12 cellular contexts compared by ENCODE assay signal in genomic region chr3:171876651-171877272, GRCh38. TPM values are rescaled to one million over a fixed set of nuclear protein-coding genes. Genes with fewer than 3 reads are reported as not detected.
A peak's percentile ranks its signal among the peaks of the same experiment; 100 is the strongest.
DNase-seq lines count a peak whose midpoint lies in the region; ATAC-seq, FAIRE-seq and TF ChIP-seq lines count a peak whose summit lies in the region.
"Had no signal": no experiment of that assay in that cellular context is flagged by ENCODE, and none has a peak within 500 bp of the region (broad histone marks: within the 10 kb centered on the region; RNA-seq: fewer than 3 reads in every experiment).

No MANE protein-coding gene starts in this region.

- no peaks in the 10 kb centered on the region; the same call in 1 of the 2 replicates for H3K9me2 ChIP-seq in GM23248 (ENCODE audit: insufficient read depth)

- peak overlapping the region; percentile 88 for H3K27ac ChIP-seq in GM23248
- peak overlapping the region; percentile 46 for H3K27ac ChIP-seq in fibroblast of lung (ENCODE audit: insufficient read depth, low read length)
- peak overlapping the region in 7 of 8 donors; percentile 10 to 70 (median 40) for H3K27ac ChIP-seq in spleen

- WGBS in GM23248 (ENCODE audit: low coverage in 1 of 2, low lambda C conversion rate in 2 of 2, missing lambda C conversion rate in 2 of 2), 2 experiments = 1 to 8% methylated on average over 6 of the region's 6 CpGs
- WGBS in spleen, 5 donors = 60 to 82% (median 75%) methylated on average over 6 of the region's 6 CpGs

- ATAC-seq in mucosa of descending colon = no peak

- H3K9ac ChIP-seq in GM23248 (peak overlapping the region; percentile 48), fibroblast of lung (ENCODE audit: insufficient read depth, low read length) (no peak overlapping the region)

- H4K20me1 ChIP-seq in GM23248 (ENCODE audit: insufficient read depth) = no peaks in the 10 kb centered on the region
- no peaks in the 10 kb centered on the region for H4K20me1 ChIP-seq in fibroblast of lung (ENCODE audit: control insufficient read depth, extremely low read depth, insufficient read depth, low read length)

- H3K79me2 ChIP-seq in GM23248 (ENCODE audit: insufficient read depth) (no peaks in the 10 kb centered on the region), fibroblast of lung (ENCODE audit: control insufficient read depth, insufficient read depth, low read length) (no peaks in the 10 kb centered on the region)

- in situ Hi-C loops in GM23248 (cut with MboI) = no loop called here

- no peak overlapping the region for H2AFZ ChIP-seq in GM23248
- H2AFZ ChIP-seq in fibroblast of lung (ENCODE audit: low read length) = no peak overlapping the region

- H3K9me3 ChIP-seq in GM23248 (ENCODE audit: low read depth) = no peaks in the 10 kb centered on the region
- no peaks in the 10 kb centered on the region for H3K9me3 ChIP-seq in fibroblast of lung (ENCODE audit: control insufficient read depth, insufficient read depth, low read depth, low read length)
- no peaks in the 10 kb centered on the region for H3K9me3 ChIP-seq in spleen
- H3K9me3 ChIP-seq in mucosa of descending colon = no peaks in the 10 kb centered on the region
- H3K9me3 ChIP-seq: Peyer's patch had no signal

- peaks cover 58% of the 10 kb centered on the region for H3K4me1 ChIP-seq in GM23248 (ENCODE audit: insufficient read depth)
- H3K4me1 ChIP-seq in fibroblast of lung (ENCODE audit: control insufficient read depth, extremely low read depth, insufficient read depth, low read length) = peaks cover 23% of the 10 kb centered on the region
- peaks cover 0 to 21% (median 6%) of the 10 kb centered on the region in 6 donors for H3K4me1 ChIP-seq in spleen
- no peaks in the 10 kb centered on the region for H3K4me1 ChIP-seq in mucosa of descending colon (ENCODE audit: low read depth)
- H3K4me1 ChIP-seq: Peyer's patch had no signal

- peaks cover 53% of the 10 kb centered on the region for H3F3A ChIP-seq in GM23248 (ENCODE audit: insufficient read depth)

- peak; percentile 78 for FAIRE-seq in RCC 7860 (lab: Jason Lieb, UNC)
- FAIRE-seq: GM18507 had no signal

- intact Hi-C loops in spleen (cut with DNase I; ENCODE audit: low total_unique reads) (no loop called here), mucosa of descending colon (cut with DNase I, micrococcal nuclease) (no loop called here)

- H3K4me3 ChIP-seq in GM23248 (peak overlapping the region; percentile 26; the same call in 1 of the 2 replicates), fibroblast of lung (replicated peaks in 1 of 4; ENCODE audit: control extremely low read depth in 1 of 4, insufficient read depth in 1 of 4, low read depth in 3 of 4, low read length in 4 of 4) (no peak overlapping the region), spleen (no peak overlapping the region), mucosa of descending colon (no peak overlapping the region)
- H3K4me3 ChIP-seq: Peyer's patch had no signal

- no peak for TF ChIP-seq POLR2A in spleen (IDR thresholded peaks at IDR 0.05)

- peak overlapping the region; percentile 41 for H3K4me2 ChIP-seq in GM23248 (ENCODE audit: unreplicated experiment)
- H3K4me2 ChIP-seq in fibroblast of lung (ENCODE audit: extremely low read depth, insufficient read depth, low read length) = peak overlapping the region; percentile 46

- no peaks in the 10 kb centered on the region for H3K36me3 ChIP-seq in GM23248 (ENCODE audit: low read depth)
- H3K36me3 ChIP-seq in fibroblast of lung (ENCODE audit: control insufficient read depth, insufficient read depth, low read length) = no peaks in the 10 kb centered on the region
- H3K36me3 ChIP-seq in spleen = no peaks in the 10 kb centered on the region
- no peaks in the 10 kb centered on the region for H3K36me3 ChIP-seq in mucosa of descending colon (ENCODE audit: low read depth)
- H3K36me3 ChIP-seq: Peyer's patch had no signal

- DNase-seq in GM23248 = peak; percentile 92
- DNase-seq in RCC 7860 (ENCODE audit: low spot score) = peak; percentile 66
- DNase-seq in fibroblast of lung (ENCODE audit: low read depth in 2 of 2) = peak; percentile 95 to 99
- no peak for DNase-seq in spleen
- DNase-seq in NCI-H1105 (lab: John Stamatoyannopoulos, UW) = no peak
- DNase-seq in germinal center (ENCODE audit: low spot score) = no peak
- no peak for DNase-seq in mucosa of descending colon
- DNase-seq: endodermal cell, H7, Peyer's patch had no signal

- no peaks in the 10 kb centered on the region for H3K27me3 ChIP-seq in GM23248 (replicated peaks; ENCODE audit: insufficient read depth)
- no peaks in the 10 kb centered on the region for H3K27me3 ChIP-seq in fibroblast of lung (ENCODE audit: control insufficient read depth, insufficient read depth, low read length)
- H3K27me3 ChIP-seq in spleen (replicated peaks in 1 of 7) = no peaks in the 10 kb centered on the region
- H3K27me3 ChIP-seq: Peyer's patch had no signal

- TF ChIP-seq CTCF in fibroblast of lung (conservative IDR thresholded peaks at IDR 0.05 in 1 of 2, IDR thresholded peaks at IDR 0.05 in 1 of 2; ENCODE audit: low read depth in 1 of 2, low read length in 2 of 2) = no peak
- TF ChIP-seq CTCF in spleen (IDR thresholded peaks at IDR 0.05 in 8 of 11, conservative IDR thresholded peaks at IDR 0.05 in 3 of 11) = no peak
- TF ChIP-seq CTCF in mucosa of descending colon (IDR thresholded peaks at IDR 0.05) = no peak

RNA-seq across cellular contexts. Expression of gene TMEM212, which starts 33.6 kb away (rescaled TPM):
- total RNA-seq in GM23248 (2014; rRNA removed; shearing (Covaris generic)) = not detected in 2 replicates
- polyA plus RNA-seq in GM23248 (2016; fragmentation: Nextera tagmentation; extraction: Ambion mirVana) (not detected in 2 replicates), fibroblast of lung (not detected in 2 replicates), spleen (not detected)
- total RNA-seq in fibroblast of lung (not detected in 2 replicates), spleen (not detected), mucosa of descending colon (not detected)
- not detected in 2 replicates for polyA plus RNA-seq in fibroblast of lung (2012)
- polyA minus RNA-seq in fibroblast of lung (ENCODE audit: low replicate concordance) = not detected in 2 replicates
- total RNA-seq: activated CD8-positive, alpha-beta memory T cell treated with anti-CD3 and anti-CD28 coated beads for 36 hours; endodermal cell; H7; Peyer's patch had no signal

Comparison
In these comparisons a context has a peak if more than half of its experiments do, and no peak if none do; other contexts are left out.
1. DNase-seq: peak in GM23248 (single experiment), RCC 7860 (single experiment) and fibroblast of lung (2 of 2); none in spleen (single experiment), NCI-H1105 (single experiment), germinal center (single experiment) and mucosa of descending colon (0 of 3).
2. Peak in every context shown above with its lines, with median percentiles within 50 percentile points of each other: H3K27ac ChIP-seq.